24 cellular contexts compared by ENCODE assay signal in the genomic region with DNA sequence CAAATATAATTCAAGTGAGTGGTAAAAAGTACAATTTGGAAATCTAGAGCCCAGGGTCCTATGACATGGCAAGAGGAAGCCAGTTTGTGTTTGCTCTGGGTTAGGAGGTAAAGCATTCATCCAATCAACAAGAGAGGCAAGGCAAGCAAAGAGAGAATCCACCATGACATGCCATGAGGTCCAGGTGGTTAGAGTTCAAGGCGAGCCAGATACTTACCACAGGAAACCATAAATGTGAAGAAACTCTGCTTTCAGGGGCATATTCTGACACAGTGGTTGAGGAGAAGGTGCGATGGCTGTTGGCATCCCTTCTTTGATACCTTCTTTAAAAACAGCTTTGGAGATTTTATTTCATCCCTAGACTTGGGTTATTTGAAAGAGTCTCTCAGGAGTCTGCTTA.
"Had no signal": no experiment of that assay in that cellular context is flagged by ENCODE, and none has a peak within 500 bp of the region (broad histone marks: within the 10 kb centered on the region; RNA-seq: fewer than 3 reads in every experiment).

No MANE protein-coding gene starts in this region.

- DNase-seq: islet precursor cell; left ventricle myocardium inferior; midbrain; mucosa of descending colon; naive thymus-derived CD4-positive, alpha-beta T cell; ovary; right lobe of liver; stimulated activated CD4-positive, alpha-beta T cell treated with anti-CD3 and anti-CD28 coated beads, Interleukin-1b, Interleukin-23, amount 100 ng/mL, for 48 hours; stimulated activated CD4-positive, alpha-beta T cell treated with anti-CD3 and anti-CD28 coated beads, Interleukin-2, amount 100 ng/mL, for 48 hours; stimulated activated CD4-positive, alpha-beta T cell treated with anti-CD3 and anti-CD28 coated beads, Interleukin-4, amount 100 ng/mL, for 4 hours; stimulated activated CD8-positive, alpha-beta memory T cell treated with anti-CD3 and anti-CD28 coated beads, Interleukin-4, amount 100 ng/mL, for 48 hours; stimulated activated naive CD4-positive, alpha-beta T cell treated with Interleukin-2 at 50 U/mL for 16 hours; tibial artery; trophoblast cell; upper lobe of right lung had no signal

- H3K36me3 ChIP-seq: left ventricle myocardium inferior, ovary, right atrium auricular region, right lobe of liver, suprapubic skin, thoracic aorta, tibial artery, upper lobe of right lung had no signal

- H2AFZ ChIP-seq: hepatocyte had no signal

- H3K4me1 ChIP-seq: left ventricle myocardium inferior, right atrium auricular region, right lobe of liver, upper lobe of right lung had no signal

- H3K27ac ChIP-seq: hepatocyte, left ventricle myocardium inferior, ovary, right atrium auricular region, right lobe of liver, suprapubic skin, thoracic aorta, tibial artery, upper lobe of right lung had no signal

- ATAC-seq: mucosa of descending colon; naive thymus-derived CD4-positive, alpha-beta T cell; natural killer cell treated with Interleukin-12 subunit alpha and Interleukin-12 subunit beta and Interleukin-15 and Interleukin-18, amount 100 ng/mL, for 72 hours; right lobe of liver; stimulated activated memory B cell treated with anti-CD40 and anti-IgM and Interleukin-4, amounts not matched to agents 10 μg/mL and 1 μg/mL and 100 μg/mL, for 72 hours; upper lobe of right lung had no signal

- H3K79me2 ChIP-seq: hepatocyte had no signal

- FAIRE-seq: urothelium cell line had no signal

- H3K4me2 ChIP-seq: hepatocyte, smooth muscle cell had no signal

- H3K4me3 ChIP-seq: hepatocyte, left ventricle myocardium inferior, lung, mucosa of descending colon, ovary, right atrium auricular region, right lobe of liver, smooth muscle cell, suprapubic skin, thoracic aorta, tibial artery, upper lobe of right lung had no signal

- H3K9me3 ChIP-seq: left ventricle myocardium inferior, mucosa of descending colon, ovary, right atrium auricular region, right lobe of liver, suprapubic skin, thoracic aorta, tibial artery, upper lobe of right lung had no signal

- H3K27me3 ChIP-seq: hepatocyte, ovary, right atrium auricular region, right lobe of liver, suprapubic skin, tibial artery, upper lobe of right lung had no signal
